10 cellular contexts compared by ENCODE assay signal in the genomic region with DNA sequence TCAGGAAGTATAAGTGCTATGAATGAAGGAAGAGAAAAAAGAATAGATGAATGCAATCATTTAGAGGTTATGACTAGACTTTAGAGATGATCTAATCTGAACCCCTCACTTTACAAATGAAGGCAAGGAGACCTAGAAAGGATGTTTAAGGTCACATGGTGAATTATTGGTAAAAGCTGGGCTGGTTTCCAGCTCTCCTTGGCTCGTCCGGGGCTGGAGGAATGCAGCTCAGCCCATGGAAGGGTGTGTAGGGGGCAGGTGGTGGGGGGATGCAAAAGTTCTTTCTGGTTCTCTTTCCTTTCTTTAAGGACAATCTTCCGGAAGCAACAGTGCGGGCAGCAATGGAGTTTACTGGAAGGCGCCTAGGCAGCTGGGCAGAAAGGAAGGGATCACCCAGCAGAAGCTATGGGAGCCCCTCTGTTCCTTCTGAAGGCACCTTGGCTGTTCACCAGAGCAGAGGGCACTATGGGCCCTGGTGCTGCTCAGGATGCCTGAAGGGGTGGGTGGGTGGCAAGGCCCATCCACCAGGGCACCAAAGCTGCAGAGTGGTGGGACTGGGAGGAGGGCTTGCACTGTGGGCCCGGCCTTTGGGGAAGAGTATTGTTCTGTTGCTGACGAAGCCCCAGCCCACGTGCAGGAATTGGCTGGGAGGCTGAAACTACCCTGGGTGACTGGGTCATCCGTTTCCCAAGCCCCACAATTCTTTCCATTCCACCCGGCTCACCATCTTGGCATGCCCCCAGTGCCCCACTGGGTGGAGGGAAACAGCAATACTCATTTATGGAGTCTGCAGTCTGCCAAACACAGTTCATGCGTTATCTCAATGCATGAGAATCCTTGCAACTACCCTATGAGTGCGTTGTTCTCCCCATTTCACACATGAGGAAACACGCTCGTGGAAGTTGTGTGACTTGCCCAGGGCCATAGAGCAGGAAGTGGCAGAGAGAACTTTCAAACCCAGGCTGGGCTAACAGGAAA.
DNase-seq lines count a peak whose midpoint lies in the region; ATAC-seq and TF ChIP-seq lines count a peak whose summit lies in the region.
"Had no signal": no experiment of that assay in that cellular context is flagged by ENCODE, and none has a peak within 500 bp of the region (broad histone marks: within the 10 kb centered on the region; RNA-seq: fewer than 3 reads in every experiment).

No MANE protein-coding gene starts in this region.

- CTCF ChIA-PET in Calu3 (lab: Charles Lee) (interaction anchor here (0.6 to 1.0 kb wide), 7 partner anchors 11 to 147 kb away, joined by 3 to 6 read pairs (median 4); no protein-coding TSS in a partner anchor), PC-3 (lab: Charles Lee) (interaction anchor here (0.7 kb wide), 2 partner anchors 37 to 1429 kb away, joined by 3 to 7 read pairs; no protein-coding TSS in a partner anchor)

- POLR2A ChIA-PET in PC-3 (lab: Charles Lee; ENCODE audit: unreplicated experiment): interaction anchor here (0.6 kb wide), 1 partner anchor 12 kb away, joined by 6 read pairs; no protein-coding TSS in a partner anchor

- peaks cover 65% of the 10 kb centered on the region for H3K4me1 ChIP-seq in PC-3 (ENCODE audit: insufficient read depth, low read length)
- peaks cover 65 to 75% (median 70%) of the 10 kb centered on the region in 4 donors for H3K4me1 ChIP-seq in esophagus muscularis mucosa
- H3K4me1 ChIP-seq in rectal smooth muscle tissue (ENCODE audit: control insufficient read depth, insufficient read depth, low read length): peaks cover 32% of the 10 kb centered on the region
- peaks cover 52% of the 10 kb centered on the region for H3K4me1 ChIP-seq in testis

- no peaks in the 10 kb centered on the region for H4K20me1 ChIP-seq in PC-3 (ENCODE audit: low read length)

- H3K27ac ChIP-seq in PC-3 (ENCODE audit: low read length) (peak overlapping the region; percentile 7; the same call in 1 of the 2 replicates), esophagus muscularis mucosa (replicated peaks in 1 of 4) (peak overlapping the region; percentile 46 to 71 (median 54)), rectal smooth muscle tissue (ENCODE audit: low read depth, low read length) (peak overlapping the region; percentile 61), testis (no peak overlapping the region)

- peak overlapping the region; percentile 73 for H3K27ac Mint-ChIP-seq in Calu3 (ENCODE audit: unreplicated experiment)
- H3K27ac Mint-ChIP-seq: activated T-helper 2 cell treated with anti-CD3 and anti-CD28 coated beads, Interferon-gamma antibody, Interleukin-2, Interleukin-4, amounts not matched to agents 10 μg/mL and 5 μg/mL and 100 μg/mL, durations not matched to agents 14 hours and 24 hours and 36 hours; nephron progenitor cell had no signal

- H2AFZ ChIP-seq in PC-3 (ENCODE audit: low read length): no peak overlapping the region

- no peak for TF ChIP-seq EP300 in esophagus muscularis mucosa (IDR thresholded peaks at IDR 0.05)

- no peak overlapping the region for H3K4me3 Mint-ChIP-seq in Calu3 (ENCODE audit: low read depth, unreplicated experiment)
- H3K4me3 Mint-ChIP-seq: nephron progenitor cell had no signal

- H3K9me2 ChIP-seq in PC-3 (replicated peaks; ENCODE audit: low read length): no peaks in the 10 kb centered on the region

- no peak overlapping the region for H3K9ac ChIP-seq in PC-3 (ENCODE audit: low read length)
- no peak overlapping the region for H3K9ac ChIP-seq in rectal smooth muscle tissue (ENCODE audit: low read length)

- TF ChIP-seq CTCF in Calu3 (IDR thresholded peaks at IDR 0.05; ENCODE audit: unreplicated experiment): no peak
- TF ChIP-seq CTCF in PC-3 (conservative IDR thresholded peaks at IDR 0.05; ENCODE audit: low read depth, low read length): no peak
- no peak for TF ChIP-seq CTCF in esophagus muscularis mucosa (IDR thresholded peaks at IDR 0.05)
- no peak for TF ChIP-seq CTCF in testis (IDR thresholded peaks at IDR 0.05)

- peaks cover 3% of the 10 kb centered on the region for H3F3A ChIP-seq in PC-3 (ENCODE audit: low read length, unreplicated experiment)

- no peaks in the 10 kb centered on the region for H3K9me3 Mint-ChIP-seq in Calu3 (ENCODE audit: low read depth, unreplicated experiment)
- H3K9me3 Mint-ChIP-seq: activated T-helper 2 cell treated with anti-CD3 and anti-CD28 coated beads, Interferon-gamma antibody, Interleukin-2, Interleukin-4, amounts not matched to agents 10 μg/mL and 5 μg/mL and 100 μg/mL, durations not matched to agents 14 hours and 24 hours and 36 hours; nephron progenitor cell had no signal

- peaks cover 3% of the 10 kb centered on the region; the same call in 1 of the 2 replicates for H3K79me2 ChIP-seq in PC-3 (ENCODE audit: low read length)

- no peak overlapping the region for H3K4me3 ChIP-seq in PC-3 (ENCODE audit: low read length)
- no peak overlapping the region for H3K4me3 ChIP-seq in esophagus muscularis mucosa
- H3K4me3 ChIP-seq in rectal smooth muscle tissue (ENCODE audit: low read length): no peak overlapping the region
- no peak overlapping the region for H3K4me3 ChIP-seq in testis

- ATAC-seq in PC-3: no peak
- no peak for ATAC-seq in HG02938 (IDR thresholded peaks at IDR 0.05; ENCODE audit: unreplicated experiment)

- peaks cover 65% of the 10 kb centered on the region for H3K4me1 Mint-ChIP-seq in Calu3 (ENCODE audit: low read depth, unreplicated experiment)

- H3K36me3 ChIP-seq in PC-3 (ENCODE audit: low read depth, low read length) (no peaks in the 10 kb centered on the region), esophagus muscularis mucosa (no peaks in the 10 kb centered on the region), rectal smooth muscle tissue (ENCODE audit: control insufficient read depth, insufficient read depth, low read length) (no peaks in the 10 kb centered on the region), testis (ENCODE audit: low read depth, missing control alignments) (no peaks in the 10 kb centered on the region)

- BruUV-seq in Calu3 (replicated peaks; lab: Mats Ljungman, UMichigan) (no TSS peak), PC-3 (replicated peaks; lab: Mats Ljungman, UMichigan) (no TSS peak)

- TF ChIP-seq POLR2A in esophagus muscularis mucosa (IDR thresholded peaks at IDR 0.05; ENCODE audit: low read depth): no peak
- TF ChIP-seq POLR2A in testis (IDR thresholded peaks at IDR 0.05): no peak

- 80% methylated on average over 13 of the region's 14 CpGs for WGBS in esophagus muscularis mucosa
- 78 to 80% methylated on average over 14 of the region's 14 CpGs for WGBS in testis, 2 donors

- no peaks in the 10 kb centered on the region for H3K27me3 Mint-ChIP-seq in Calu3 (ENCODE audit: unreplicated experiment)

- H3K27me3 ChIP-seq in PC-3 (ENCODE audit: low read length): no peaks in the 10 kb centered on the region
- H3K27me3 ChIP-seq in esophagus muscularis mucosa: no peaks in the 10 kb centered on the region
- H3K27me3 ChIP-seq in rectal smooth muscle tissue (ENCODE audit: control insufficient read depth, insufficient read depth, low read length): no peaks in the 10 kb centered on the region
- no peaks in the 10 kb centered on the region for H3K27me3 ChIP-seq in testis

- intact Hi-C loops in Calu3 (cut with micrococcal nuclease; ENCODE audit: unreplicated experiment): loop anchor here (2.0 kb wide), 1 partner anchor 72 kb away; no protein-coding TSS in a partner anchor
- intact Hi-C loops in PC-3 (cut with micrococcal nuclease): no loop called here
- intact Hi-C loops in esophagus muscularis mucosa (cut with DNase I): no loop called here
- intact Hi-C loops in testis (cut with DNase I; ENCODE audit: low total_unique reads): no loop called here

- H3K4me2 ChIP-seq in PC-3 (ENCODE audit: low read length): 0 out of 2 replicates have a peak overlapping the region, but pooled peaks have one; percentile 13

- H3K9me3 ChIP-seq in PC-3 (ENCODE audit: low read length) (no peaks in the 10 kb centered on the region), esophagus muscularis mucosa (no peaks in the 10 kb centered on the region), testis (no peaks in the 10 kb centered on the region)

- H3K36me3 Mint-ChIP-seq in Calu3 (ENCODE audit: insufficient read depth, unreplicated experiment): peaks cover 22% of the 10 kb centered on the region

- peak; percentile 46 for DNase-seq in Calu3
- DNase-seq in PC-3: peak; percentile 60
- DNase-seq in esophagus muscularis mucosa (ENCODE audit: extremely low spot score): no peak
- DNase-seq in GDM1 (lab: John Stamatoyannopoulos, UW): no peak
- DNase-seq in testis: no peak
- no peak for DNase-seq in RPMI8226
- DNase-seq: nephron progenitor cell had no signal

Comparison
In these comparisons a context has a peak if more than half of its experiments do, and no peak if none do; other contexts are left out.
1. DNase-seq: peak in Calu3 (single experiment) and PC-3 (single experiment); none in esophagus muscularis mucosa (single experiment), GDM1 (single experiment), testis (single experiment) and RPMI8226 (single experiment).
2. H3K27ac ChIP-seq: peak in PC-3 (single experiment), esophagus muscularis mucosa (4 of 4) and rectal smooth muscle tissue (single experiment); none in testis (0 of 2).